In genomic region chr2:222641336-222641735, GRCh38 we compare ENCODE assay signal across 30 cellular contexts. TPM values are rescaled to one million over a fixed set of nuclear protein-coding genes. Genes with fewer than 3 reads are reported as not detected.
DNase-seq lines count a peak whose midpoint lies in the region; ATAC-seq and TF ChIP-seq lines count a peak whose summit lies in the region.
"Had no signal": no experiment of that assay in that cellular context is flagged by ENCODE, and none has a peak within 500 bp of the region (broad histone marks: within the 10 kb centered on the region; RNA-seq: fewer than 3 reads in every experiment).

No MANE protein-coding gene starts in this region.

- H3K27ac Mint-ChIP-seq in activated T-cell treated with anti-CD3 and anti-CD28 coated beads, Interleukin-2, amount 50 U/mL, for 24 hours, result peak overlapping the region; percentile 53
- peak overlapping the region; percentile 21 for H3K27ac Mint-ChIP-seq in stimulated activated effector memory CD8-positive, alpha-beta T cell treated with anti-CD3 and anti-CD28 coated beads, Interleukin-12 subunit alpha, Interleukin-12 subunit beta, amount 100 ng/mL, for 72 hours
- H3K27ac Mint-ChIP-seq: CD8-positive, alpha-beta memory T cell had no signal

- H3K4me3 ChIP-seq in fibroblast of mammary gland (ENCODE audit: control insufficient read depth, low read depth, low read length), result no peak overlapping the region
- H3K4me3 ChIP-seq: K562, SJSA1 had no signal

- no peak for DNase-seq in activated T-cell treated with anti-CD3 and anti-CD28 coated beads, Interleukin-2, amount 50 U/mL, for 24 hours
- no peak for DNase-seq in activated T-cell treated with anti-CD3 and anti-CD28 coated beads for 4 hours
- peak; percentile 51 for DNase-seq in amniotic epithelial cell (ENCODE audit: low read depth)
- peak; percentile 55 for DNase-seq in fibroblast of mammary gland (ENCODE audit: low read depth)
- no peak for DNase-seq in stimulated activated effector memory CD8-positive, alpha-beta T cell treated with anti-CD3 and anti-CD28 coated beads, Interleukin-12 subunit alpha, Interleukin-12 subunit beta, amount 100 ng/mL, for 72 hours (ENCODE audit: low spot score in 2 of 2)
- no peak for DNase-seq in H4 (ENCODE audit: low spot score)
- DNase-seq: BE2C; Calu3; CD8-positive, alpha-beta memory T cell; DMS79 treated with DMSO at 0.1 percent for 48 hours; H7; Kasumi-1; MM.1S; NCI-H1048; NCI-H1417; NCI-H1694; NCI-H2081; NCI-H2171; NCI-H226; NCI-H510A; NCI-H69; Right ventricle myocardium superior; RPMI8226 had no signal

- TF ChIP-seq CTCF in fibroblast of mammary gland (conservative IDR thresholded peaks at IDR 0.05; ENCODE audit: control insufficient read depth, insufficient read depth, low read depth, low read length), result no peak

- no peaks in the 10 kb centered on the region for H3K27me3 Mint-ChIP-seq in activated T-cell treated with anti-CD3 and anti-CD28 coated beads, Interleukin-2, amount 50 U/mL, for 24 hours
- H3K27me3 Mint-ChIP-seq: CD8-positive, alpha-beta memory T cell had no signal

- no peak for ATAC-seq in stimulated activated effector memory CD8-positive, alpha-beta T cell treated with anti-CD3 and anti-CD28 coated beads, Interleukin-12 subunit alpha, Interleukin-12 subunit beta, amount 100 ng/mL, for 72 hours
- ATAC-seq in GM18520 (IDR thresholded peaks at IDR 0.05; ENCODE audit: unreplicated experiment) (no peak), HG03108 (IDR thresholded peaks at IDR 0.05; ENCODE audit: unreplicated experiment) (no peak)
- ATAC-seq: HepG2, K562 had no signal

- no peaks in the 10 kb centered on the region for H3K9me3 Mint-ChIP-seq in activated T-cell treated with anti-CD3 and anti-CD28 coated beads, Interleukin-2, amount 50 U/mL, for 24 hours
- no peaks in the 10 kb centered on the region for H3K9me3 Mint-ChIP-seq in stimulated activated effector memory CD8-positive, alpha-beta T cell treated with anti-CD3 and anti-CD28 coated beads, Interleukin-12 subunit alpha, Interleukin-12 subunit beta, amount 100 ng/mL, for 72 hours
- H3K9me3 Mint-ChIP-seq: CD14-positive monocyte had no signal

- no peak overlapping the region for H3K4me3 Mint-ChIP-seq in activated T-cell treated with anti-CD3 and anti-CD28 coated beads, Interleukin-2, amount 50 U/mL, for 24 hours
- H3K4me3 Mint-ChIP-seq in stimulated activated effector memory CD8-positive, alpha-beta T cell treated with anti-CD3 and anti-CD28 coated beads, Interleukin-12 subunit alpha, Interleukin-12 subunit beta, amount 100 ng/mL, for 72 hours, result no peak overlapping the region
- H3K4me3 Mint-ChIP-seq: CD14-positive monocyte; CD8-positive, alpha-beta memory T cell had no signal

- peaks cover 92% of the 10 kb centered on the region for H3K36me3 Mint-ChIP-seq in activated T-cell treated with anti-CD3 and anti-CD28 coated beads, Interleukin-2, amount 50 U/mL, for 24 hours (ENCODE audit: low read depth)
- H3K36me3 Mint-ChIP-seq in stimulated activated effector memory CD8-positive, alpha-beta T cell treated with anti-CD3 and anti-CD28 coated beads, Interleukin-12 subunit alpha, Interleukin-12 subunit beta, amount 100 ng/mL, for 72 hours, result peaks cover 100% of the 10 kb centered on the region

- H3K4me1 Mint-ChIP-seq in activated T-cell treated with anti-CD3 and anti-CD28 coated beads, Interleukin-2, amount 50 U/mL, for 24 hours (ENCODE audit: low read depth), result peaks cover 26% of the 10 kb centered on the region
- peaks cover 6% of the 10 kb centered on the region for H3K4me1 Mint-ChIP-seq in stimulated activated effector memory CD8-positive, alpha-beta T cell treated with anti-CD3 and anti-CD28 coated beads, Interleukin-12 subunit alpha, Interleukin-12 subunit beta, amount 100 ng/mL, for 72 hours

RNA-seq across cellular contexts. Expression of gene FARSB, which starts 14.6 kb away (rescaled TPM):
- total RNA-seq in H4 (2014; rRNA removed; shearing (Covaris generic)), result 33.2 and 46.4 TPM in 2 replicates

RNA-seq across cellular contexts. Expression of gene MOGAT1, which starts 30.1 kb away (rescaled TPM):
- not detected in 2 replicates for total RNA-seq in H4 (2014; rRNA removed; shearing (Covaris generic))
- total RNA-seq: CD8-positive, alpha-beta memory T cell; H7; HT1080; K562; SJSA1 had no signal

Comparison
In these comparisons a context has a peak if more than half of its experiments do, and no peak if none do; other contexts are left out.
1. DNase-seq: peak in amniotic epithelial cell (single experiment) and fibroblast of mammary gland (single experiment); none in activated T-cell treated with anti-CD3 and anti-CD28 coated beads, Interleukin-2, amount 50 U/mL, for 24 hours (single experiment), activated T-cell treated with anti-CD3 and anti-CD28 coated beads for 4 hours (single experiment), stimulated activated effector memory CD8-positive, alpha-beta T cell treated with anti-CD3 and anti-CD28 coated beads, Interleukin-12 subunit alpha, Interleukin-12 subunit beta, amount 100 ng/mL, for 72 hours (0 of 2) and H4 (single experiment).